11 cellular contexts compared by ENCODE assay signal in the genomic region with DNA sequence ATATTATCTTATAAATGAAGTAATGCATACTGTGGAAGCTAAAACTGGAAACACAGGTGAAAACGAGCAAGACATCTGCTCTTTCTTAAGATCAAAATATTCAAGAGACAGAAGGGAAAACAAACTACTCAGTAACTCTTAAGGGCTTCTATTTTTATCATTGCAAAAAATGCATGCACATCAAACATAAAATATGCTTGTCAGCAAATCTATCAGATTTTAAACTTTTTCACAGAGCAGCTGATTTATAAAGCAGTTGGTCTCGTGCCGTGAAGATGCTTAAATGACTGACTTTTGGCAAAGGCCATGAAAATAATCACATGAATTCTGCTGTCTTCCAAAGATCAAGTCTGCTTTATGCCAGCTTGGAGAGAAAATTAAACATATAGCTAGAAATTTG.
"Had no signal": no experiment of that assay in that cellular context is flagged by ENCODE, and none has a peak within 500 bp of the region (broad histone marks: within the 10 kb centered on the region; RNA-seq: fewer than 3 reads in every experiment).

No MANE protein-coding gene starts in this region.

- FAIRE-seq: H1, H54 had no signal

- H3K27ac ChIP-seq: GM23248 had no signal

- ATAC-seq: GM23338, HCT116 had no signal

- H3K4me2 ChIP-seq: GM23338 had no signal

- DNase-seq: GM23248, GOT3, H7, H9, HCEC 1CT, HFFc6 had no signal

- H3K36me3 ChIP-seq: HAP-1 had no signal

- H3K4me1 ChIP-seq: HAP-1 had no signal

- H2AFZ ChIP-seq: GM23248, GM23338 had no signal

- H3K4me3 ChIP-seq: GM23248, GM23338, HAP-1 had no signal

- H3K9ac ChIP-seq: GM23248 had no signal

- H3K9me3 ChIP-seq: HAP-1 had no signal
